Comparison of ENCODE assay signal across 1 cellular context in genomic region chr1:110339427-110340206, GRCh38.
TF ChIP-seq lines count a peak whose summit lies in the region.

No MANE protein-coding gene starts in this region.

TF ChIP-seq in HepG2, 621 proteins besides CTCF, POLR2A, EP300 and RAD21 (continued from another document and continues in another):
- no peak for TF ChIP-seq TMF1 (CRISPR knock-in tag; IDR thresholded peaks at IDR 0.05; ENCODE audit: low read depth)
- peak; percentile 44; the same call in 1 of the 2 replicates for TF ChIP-seq ZNF350 (CRISPR knock-in tag; IDR thresholded peaks at IDR 0.05; ENCODE audit: borderline replicate concordance, low read depth)
- no peak for TF ChIP-seq SMARCC2 (IDR thresholded peaks at IDR 0.05)
- TF ChIP-seq ZNF792 (CRISPR knock-in tag; IDR thresholded peaks at IDR 0.05): no peak
- peak; percentile 59; the same call in 1 of the 2 replicates for TF ChIP-seq ZNF296 (CRISPR knock-in tag; conservative IDR thresholded peaks at IDR 0.05)
- no peak; the same call in 1 of the 2 replicates for TF ChIP-seq ZNF780A (CRISPR knock-in tag; IDR thresholded peaks at IDR 0.05)
- no peak for TF ChIP-seq HNRNPH1 (optimal IDR thresholded peaks at IDR 0.05; ENCODE audit: low read depth, low read length)
- TF ChIP-seq TCF12 (IDR thresholded peaks at IDR 0.05): no peak
- 0 out of 2 replicates have a peak, but pooled peaks have one; percentile 24 for TF ChIP-seq TCF12 (CRISPR knock-in tag; IDR thresholded peaks at IDR 0.05)
- TF ChIP-seq MTA3 (CRISPR knock-in tag; IDR thresholded peaks at IDR 0.05): no peak
- 0 out of 2 replicates have a peak, but pooled peaks have one; percentile 43 for TF ChIP-seq IRF9 (CRISPR knock-in tag; IDR thresholded peaks at IDR 0.05; ENCODE audit: borderline replicate concordance)
- peak; percentile 73 for TF ChIP-seq ZSCAN31 (CRISPR knock-in tag; IDR thresholded peaks at IDR 0.05; ENCODE audit: low read depth)
- no peak for TF ChIP-seq TEAD2 (CRISPR knock-in tag; IDR thresholded peaks at IDR 0.05)
- no peak for TF ChIP-seq ZXDC (CRISPR knock-in tag; IDR thresholded peaks at IDR 0.05)
- no peak for TF ChIP-seq ATF1 (CRISPR knock-in tag; IDR thresholded peaks at IDR 0.05)
- TF ChIP-seq REL (CRISPR knock-in tag; conservative IDR thresholded peaks at IDR 0.05): peak; percentile 87
- TF ChIP-seq ZBTB8A (CRISPR knock-in tag; IDR thresholded peaks at IDR 0.05; ENCODE audit: borderline replicate concordance, low read depth): no peak
- TF ChIP-seq ZSCAN12 (CRISPR knock-in tag; IDR thresholded peaks at IDR 0.05): 0 out of 2 replicates have a peak, but pooled peaks have one; percentile 49
- TF ChIP-seq ATF7 (IDR thresholded peaks at IDR 0.05): no peak
- no peak for TF ChIP-seq ATF7 (CRISPR knock-in tag; IDR thresholded peaks at IDR 0.05)
- TF ChIP-seq RBFOX2 (IDR thresholded peaks at IDR 0.05; ENCODE audit: low read depth, low read length): peak; percentile 90
- TF ChIP-seq TBL1XR1 (IDR thresholded peaks at IDR 0.05; ENCODE audit: borderline replicate concordance, low read length, partially characterized antibody): no peak
- TF ChIP-seq FOSL1 (CRISPR knock-in tag; IDR thresholded peaks at IDR 0.05; ENCODE audit: borderline replicate concordance): no peak
- no peak for TF ChIP-seq ZNF282 (IDR thresholded peaks at IDR 0.05; ENCODE audit: partially characterized antibody)
- no peak; the same call in 1 of the 2 replicates for TF ChIP-seq ATAD3A (CRISPR knock-in tag; IDR thresholded peaks at IDR 0.05)
- TF ChIP-seq RFXANK (CRISPR knock-in tag; IDR thresholded peaks at IDR 0.05): no peak
- TF ChIP-seq ZFP36L2 (CRISPR knock-in tag; IDR thresholded peaks at IDR 0.05): no peak
- no peak for TF ChIP-seq ZFP1 (CRISPR knock-in tag; IDR thresholded peaks at IDR 0.05)
- no peak for TF ChIP-seq HMGXB3 (CRISPR knock-in tag; IDR thresholded peaks at IDR 0.05; ENCODE audit: borderline replicate concordance)
- no peak for TF ChIP-seq ZNF512B (CRISPR knock-in tag; IDR thresholded peaks at IDR 0.05; ENCODE audit: borderline replicate concordance)
- no peak for TF ChIP-seq DMTF1 (CRISPR knock-in tag; IDR thresholded peaks at IDR 0.05)
- no peak for TF ChIP-seq ZNF280D (CRISPR knock-in tag; IDR thresholded peaks at IDR 0.05)
- TF ChIP-seq ZNF20 (CRISPR knock-in tag; IDR thresholded peaks at IDR 0.05): no peak
- TF ChIP-seq CEBPZ (IDR thresholded peaks at IDR 0.05; ENCODE audit: low read length): no peak
- 0 out of 2 replicates have a peak, but pooled peaks have one; percentile 5 for TF ChIP-seq NFATC3 (CRISPR knock-in tag; IDR thresholded peaks at IDR 0.05)
- TF ChIP-seq ZNF124 (CRISPR knock-in tag; IDR thresholded peaks at IDR 0.05): no peak
- TF ChIP-seq ZNF660 (CRISPR knock-in tag; IDR thresholded peaks at IDR 0.05; ENCODE audit: borderline replicate concordance, low read depth): no peak
- TF ChIP-seq HMGXB4 (CRISPR knock-in tag; IDR thresholded peaks at IDR 0.05; ENCODE audit: borderline replicate concordance in 1 of 2, low read depth in 1 of 2): peak; percentile 18 to 46; a peak in 2 of 4 replicates
- peak; percentile 46; the same call in 1 of the 2 replicates for TF ChIP-seq SNAI1 (CRISPR knock-in tag; IDR thresholded peaks at IDR 0.05; ENCODE audit: borderline replicate concordance)
